1 cellular context compared by ENCODE assay signal in the genomic region with DNA sequence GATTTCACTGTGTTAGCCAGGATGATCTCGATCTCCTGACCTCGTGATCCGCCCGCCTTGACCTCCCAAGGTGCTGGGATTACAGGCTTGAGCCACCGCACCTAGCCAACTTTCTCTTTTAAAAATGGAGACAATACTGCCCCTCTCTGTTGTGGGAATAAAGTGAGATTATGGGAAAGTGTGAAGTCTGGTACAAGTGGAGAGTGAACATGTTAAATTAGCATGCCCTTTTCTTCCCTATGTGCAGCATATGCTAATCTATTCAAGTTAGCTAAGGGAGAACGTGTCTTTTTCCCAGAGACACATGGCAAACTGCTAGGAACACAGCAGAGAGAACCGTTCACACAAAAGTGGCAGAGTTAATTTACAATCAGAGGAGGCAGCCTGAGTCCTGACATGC.
TF ChIP-seq lines count a peak whose summit lies in the region.

No MANE protein-coding gene starts in this region.

TF ChIP-seq in HepG2, 621 proteins besides CTCF, POLR2A, EP300 and RAD21:
- TF ChIP-seq, protein P1, sequence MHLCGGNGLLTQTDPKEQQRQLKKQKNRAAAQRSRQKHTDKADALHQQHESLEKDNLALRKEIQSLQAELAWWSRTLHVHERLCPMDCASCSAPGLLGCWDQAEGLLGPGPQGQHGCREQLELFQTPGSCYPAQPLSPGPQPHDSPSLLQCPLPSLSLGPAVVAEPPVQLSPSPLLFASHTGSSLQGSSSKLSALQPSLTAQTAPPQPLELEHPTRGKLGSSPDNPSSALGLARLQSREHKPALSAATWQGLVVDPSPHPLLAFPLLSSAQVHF (CRISPR knock-in tag; IDR thresholded peaks at IDR 0.05) = no peak
- TF ChIP-seq TCF7 (IDR thresholded peaks at IDR 0.05; ENCODE audit: low read depth) (no peak), BORCS8-MEF2B (CRISPR knock-in tag; IDR thresholded peaks at IDR 0.05) (no peak), CHD2 (IDR thresholded peaks at IDR 0.05; ENCODE audit: low read depth, low read length) (no peak), KAT2B (IDR thresholded peaks at IDR 0.05; ENCODE audit: borderline replicate concordance, low read depth, low read length) (no peak), EHMT2 (IDR thresholded peaks at IDR 0.05; ENCODE audit: borderline replicate concordance, low read depth, low read length) (no peak), ZNF788 (CRISPR knock-in tag; IDR thresholded peaks at IDR 0.05; ENCODE audit: borderline replicate concordance) (no peak), THAP7 (CRISPR knock-in tag; IDR thresholded peaks at IDR 0.05) (no peak), ZNF652 (CRISPR knock-in tag; IDR thresholded peaks at IDR 0.05; ENCODE audit: borderline replicate concordance, low read depth) (no peak), HOMEZ (CRISPR knock-in tag; IDR thresholded peaks at IDR 0.05; ENCODE audit: low read depth) (no peak), AGO2 (optimal IDR thresholded peaks at IDR 0.05; ENCODE audit: low read depth, low read length) (no peak), RFXAP (CRISPR knock-in tag; IDR thresholded peaks at IDR 0.05; ENCODE audit: borderline replicate concordance) (no peak), ZNF230 (CRISPR knock-in tag; IDR thresholded peaks at IDR 0.05) (no peak), GLMP (CRISPR knock-in tag; IDR thresholded peaks at IDR 0.05; ENCODE audit: borderline replicate concordance) (no peak), PATZ1 (CRISPR knock-in tag; IDR thresholded peaks at IDR 0.05) (no peak), MTF1 (CRISPR knock-in tag; IDR thresholded peaks at IDR 0.05) (no peak), NFE2L1 (CRISPR knock-in tag; IDR thresholded peaks at IDR 0.05; ENCODE audit: borderline replicate concordance) (no peak)
- TF ChIP-seq, protein P2, sequence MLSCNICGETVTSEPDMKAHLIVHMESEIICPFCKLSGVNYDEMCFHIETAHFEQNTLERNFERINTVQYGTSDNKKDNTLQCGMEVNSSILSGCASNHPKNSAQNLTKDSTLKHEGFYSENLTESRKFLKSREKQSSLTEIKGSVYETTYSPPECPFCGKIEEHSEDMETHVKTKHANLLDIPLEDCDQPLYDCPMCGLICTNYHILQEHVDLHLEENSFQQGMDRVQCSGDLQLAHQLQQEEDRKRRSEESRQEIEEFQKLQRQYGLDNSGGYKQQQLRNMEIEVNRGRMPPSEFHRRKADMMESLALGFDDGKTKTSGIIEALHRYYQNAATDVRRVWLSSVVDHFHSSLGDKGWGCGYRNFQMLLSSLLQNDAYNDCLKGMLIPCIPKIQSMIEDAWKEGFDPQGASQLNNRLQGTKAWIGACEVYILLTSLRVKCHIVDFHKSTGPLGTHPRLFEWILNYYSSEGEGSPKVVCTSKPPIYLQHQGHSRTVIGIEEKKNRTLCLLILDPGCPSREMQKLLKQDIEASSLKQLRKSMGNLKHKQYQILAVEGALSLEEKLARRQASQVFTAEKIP (CRISPR knock-in tag; IDR thresholded peaks at IDR 0.05; ENCODE audit: borderline replicate concordance) = no peak
- TF ChIP-seq, protein P3, sequence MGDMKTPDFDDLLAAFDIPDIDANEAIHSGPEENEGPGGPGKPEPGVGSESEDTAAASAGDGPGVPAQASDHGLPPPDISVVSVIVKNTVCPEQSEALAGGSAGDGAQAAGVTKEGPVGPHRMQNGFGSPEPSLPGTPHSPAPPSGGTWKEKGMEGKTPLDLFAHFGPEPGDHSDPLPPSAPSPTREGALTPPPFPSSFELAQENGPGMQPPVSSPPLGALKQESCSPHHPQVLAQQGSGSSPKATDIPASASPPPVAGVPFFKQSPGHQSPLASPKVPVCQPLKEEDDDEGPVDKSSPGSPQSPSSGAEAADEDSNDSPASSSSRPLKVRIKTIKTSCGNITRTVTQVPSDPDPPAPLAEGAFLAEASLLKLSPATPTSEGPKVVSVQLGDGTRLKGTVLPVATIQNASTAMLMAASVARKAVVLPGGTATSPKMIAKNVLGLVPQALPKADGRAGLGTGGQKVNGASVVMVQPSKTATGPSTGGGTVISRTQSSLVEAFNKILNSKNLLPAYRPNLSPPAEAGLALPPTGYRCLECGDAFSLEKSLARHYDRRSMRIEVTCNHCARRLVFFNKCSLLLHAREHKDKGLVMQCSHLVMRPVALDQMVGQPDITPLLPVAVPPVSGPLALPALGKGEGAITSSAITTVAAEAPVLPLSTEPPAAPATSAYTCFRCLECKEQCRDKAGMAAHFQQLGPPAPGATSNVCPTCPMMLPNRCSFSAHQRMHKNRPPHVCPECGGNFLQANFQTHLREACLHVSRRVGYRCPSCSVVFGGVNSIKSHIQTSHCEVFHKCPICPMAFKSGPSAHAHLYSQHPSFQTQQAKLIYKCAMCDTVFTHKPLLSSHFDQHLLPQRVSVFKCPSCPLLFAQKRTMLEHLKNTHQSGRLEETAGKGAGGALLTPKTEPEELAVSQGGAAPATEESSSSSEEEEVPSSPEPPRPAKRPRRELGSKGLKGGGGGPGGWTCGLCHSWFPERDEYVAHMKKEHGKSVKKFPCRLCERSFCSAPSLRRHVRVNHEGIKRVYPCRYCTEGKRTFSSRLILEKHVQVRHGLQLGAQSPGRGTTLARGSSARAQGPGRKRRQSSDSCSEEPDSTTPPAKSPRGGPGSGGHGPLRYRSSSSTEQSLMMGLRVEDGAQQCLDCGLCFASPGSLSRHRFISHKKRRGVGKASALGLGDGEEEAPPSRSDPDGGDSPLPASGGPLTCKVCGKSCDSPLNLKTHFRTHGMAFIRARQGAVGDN (CRISPR knock-in tag; IDR thresholded peaks at IDR 0.05) = no peak
- TF ChIP-seq, protein P4, sequence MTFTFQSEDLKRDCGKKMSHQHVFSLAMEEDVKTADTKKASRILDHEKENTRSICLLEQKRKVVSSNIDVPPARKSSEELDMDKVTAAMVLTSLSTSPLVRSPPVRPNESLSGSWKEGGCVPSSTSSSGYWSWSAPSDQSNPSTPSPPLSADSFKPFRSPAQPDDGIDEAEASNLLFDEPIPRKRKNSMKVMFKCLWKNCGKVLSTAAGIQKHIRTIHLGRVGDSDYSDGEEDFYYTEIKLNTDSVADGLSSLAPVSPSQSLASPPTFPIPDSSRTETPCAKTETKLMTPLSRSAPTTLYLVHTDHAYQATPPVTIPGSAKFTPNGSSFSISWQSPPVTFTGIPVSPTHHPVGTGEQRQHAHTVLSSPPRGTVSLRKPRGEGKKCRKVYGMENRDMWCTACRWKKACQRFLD (CRISPR knock-in tag; IDR thresholded peaks at IDR 0.05; ENCODE audit: borderline replicate concordance) = no peak
